ENCODE assay signal across 9 cellular contexts in genomic region chr10:119466655-119467054, GRCh38.
DNase-seq lines count a peak whose midpoint lies in the region; ATAC-seq and TF ChIP-seq lines count a peak whose summit lies in the region.
"Had no signal": no experiment of that assay in that cellular context is flagged by ENCODE, and none has a peak within 500 bp of the region (broad histone marks: within the 10 kb centered on the region; RNA-seq: fewer than 3 reads in every experiment).

No MANE protein-coding gene starts in this region.

- no peak overlapping the region for H3K23ac ChIP-seq in mesendoderm (ENCODE audit: low read length)

- TF ChIP-seq CTCF in MM.1S (IDR thresholded peaks at IDR 0.05; ENCODE audit: low read length) (no peak), A673 (conservative IDR thresholded peaks at IDR 0.05; ENCODE audit: low read depth, low read length) (no peak)

- H2BK120ac ChIP-seq in mesendoderm (ENCODE audit: low read depth, low read length): no peak overlapping the region

- no peak overlapping the region for H3K18ac ChIP-seq in mesendoderm (ENCODE audit: low read length)

- no peak overlapping the region for H3K4me3 ChIP-seq in mesendoderm (ENCODE audit: low read length)
- H3K4me3 ChIP-seq in MM.1S (ENCODE audit: low read length): no peak overlapping the region
- no peak overlapping the region for H3K4me3 ChIP-seq in A673 (ENCODE audit: low read depth, low read length, poor library complexity, severe bottlenecking)

- no peak overlapping the region for H2AK5ac ChIP-seq in mesendoderm (ENCODE audit: low read length)

- peak overlapping the region in 2 of 10 donors; percentile 22 to 53 for H3K27ac Mint-ChIP-seq in naive thymus-derived CD8-positive, alpha-beta T cell

- H3K4ac ChIP-seq in mesendoderm (ENCODE audit: low read depth, low read length): no peak overlapping the region

- peak; percentile 29 for DNase-seq in ELR (ENCODE audit: low read depth)
- peak; percentile 47 to 58 for DNase-seq in activated T-cell treated with anti-CD3 and anti-CD28 coated beads, Interleukin-2, amount 50 U/mL, for 48 hours
- no peak for DNase-seq in naive thymus-derived CD8-positive, alpha-beta T cell
- no peak for DNase-seq in mesendoderm
- DNase-seq in Right ventricle myocardium inferior (ENCODE audit: missing footprints): no peak
- DNase-seq in MM.1S: no peak
- DNase-seq in A673 (ENCODE audit: low spot score): no peak
- DNase-seq: NCI-H524 treated with DMSO at 0.1 percent for 48 hours had no signal

- H3K4me1 ChIP-seq in mesendoderm (ENCODE audit: control insufficient read depth, low read depth, low read length) (no peaks in the 10 kb centered on the region), MM.1S (ENCODE audit: low read length) (no peaks in the 10 kb centered on the region), A673 (ENCODE audit: insufficient read depth, low read length, poor library complexity, severe bottlenecking) (no peaks in the 10 kb centered on the region)

- H3F3A ChIP-seq in MM.1S (ENCODE audit: insufficient read depth, low read length): no peaks in the 10 kb centered on the region

- H3K79me2 ChIP-seq in mesendoderm (ENCODE audit: control insufficient read depth, insufficient read depth, low read length): no peaks in the 10 kb centered on the region
- H3K79me2 ChIP-seq in MM.1S (ENCODE audit: low read length): no peaks in the 10 kb centered on the region

- H3K27ac ChIP-seq in mesendoderm (ENCODE audit: low read depth, low read length) (no peak overlapping the region), MM.1S (ENCODE audit: low read length) (no peak overlapping the region), A673 (ENCODE audit: low read depth, low read length, poor library complexity, severe bottlenecking) (no peak overlapping the region)

- peak; percentile 67 for ATAC-seq in HG03439 (IDR thresholded peaks at IDR 0.05; ENCODE audit: unreplicated experiment)
- peak; percentile 71 for ATAC-seq in naive thymus-derived CD8-positive, alpha-beta T cell
- ATAC-seq in Right ventricle myocardium inferior: no peak

- H3K9ac ChIP-seq in mesendoderm (ENCODE audit: low read length): no peak overlapping the region
- no peak overlapping the region for H3K9ac ChIP-seq in MM.1S (ENCODE audit: low read length)

- peaks cover 0 to 17% (median 2%) of the 10 kb centered on the region in 9 donors for H3K9me3 Mint-ChIP-seq in naive thymus-derived CD8-positive, alpha-beta T cell

- H3K4me2 ChIP-seq in mesendoderm (ENCODE audit: low read length) (no peak overlapping the region), MM.1S (ENCODE audit: low read depth, low read length) (no peak overlapping the region)

- no peak overlapping the region for H2BK15ac ChIP-seq in mesendoderm (replicated peaks; ENCODE audit: low read depth)

- no peaks in the 10 kb centered on the region for H4K20me1 ChIP-seq in MM.1S (ENCODE audit: insufficient read depth, low read length)

- intact Hi-C loops in Right ventricle myocardium inferior (cut with DNase I) (no loop called here), A673 (cut with micrococcal nuclease; ENCODE audit: unreplicated experiment) (no loop called here)

- no peak overlapping the region for H3K4me3 Mint-ChIP-seq in naive thymus-derived CD8-positive, alpha-beta T cell

- H2BK5ac ChIP-seq in mesendoderm (ENCODE audit: low read length): no peak overlapping the region

- no peak overlapping the region for H2AFZ ChIP-seq in MM.1S (ENCODE audit: low read length)

- peaks cover 0 to 2% (median 0%) of the 10 kb centered on the region in 5 donors for H3K27me3 Mint-ChIP-seq in naive thymus-derived CD8-positive, alpha-beta T cell

- H3K9me3 ChIP-seq in MM.1S (replicated peaks; ENCODE audit: insufficient read depth, low read length) (no peaks in the 10 kb centered on the region), A673 (ENCODE audit: low read depth, low read length, poor library complexity, severe bottlenecking) (no peaks in the 10 kb centered on the region)

- H4K5ac ChIP-seq in mesendoderm (ENCODE audit: low read length): no peak overlapping the region

- POLR2A ChIA-PET in naive thymus-derived CD8-positive, alpha-beta T cell (lab: Charles Lee): interaction anchor here (1.8 kb wide), 1 partner anchor 13 kb away, joined by 5 read pairs; no protein-coding TSS in a partner anchor
- POLR2A ChIA-PET in A673 (lab: Charles Lee; ENCODE audit: low non-redundant PET): interaction anchor here (0.5 to 0.6 kb wide), 2 partner anchors 16 to 1636 kb away, joined by 3 read pairs; no protein-coding TSS in a partner anchor

- no peaks in the 10 kb centered on the region for H3K9me2 ChIP-seq in MM.1S (replicated peaks; ENCODE audit: insufficient read depth, low read length)

- H3K4me1 Mint-ChIP-seq in naive thymus-derived CD8-positive, alpha-beta T cell: peaks cover 1 to 15% (median 11%) of the 10 kb centered on the region in 4 donors

- peaks cover 0 to 13% (median 7%) of the 10 kb centered on the region in 3 donors for H3K36me3 Mint-ChIP-seq in naive thymus-derived CD8-positive, alpha-beta T cell

- no peak overlapping the region for H4K8ac ChIP-seq in mesendoderm (ENCODE audit: low read depth, low read length)

- H3K36me3 ChIP-seq in mesendoderm (ENCODE audit: control insufficient read depth, insufficient read depth, low read length) (no peaks in the 10 kb centered on the region), MM.1S (replicated peaks; ENCODE audit: insufficient read depth, low read length) (no peaks in the 10 kb centered on the region), A673 (ENCODE audit: insufficient read depth, low read length, poor library complexity, severe bottlenecking) (no peaks in the 10 kb centered on the region)

- CTCF ChIA-PET in A673 (lab: Charles Lee): no interaction called here

- no CpG with 5 or more reads among the region's 7 CpGs for WGBS in mesendoderm (ENCODE audit: extremely low coverage, insufficient coverage, low lambda C conversion rate)

- no peaks in the 10 kb centered on the region for H3K79me1 ChIP-seq in mesendoderm (ENCODE audit: low read length)

- no TSS peak for BruUV-seq in A673 (replicated peaks; lab: Mats Ljungman, UMichigan)

- H3K27me3 ChIP-seq in mesendoderm (ENCODE audit: insufficient read depth, low read length, poor library complexity): no peaks in the 10 kb centered on the region
- no peaks in the 10 kb centered on the region for H3K27me3 ChIP-seq in MM.1S (replicated peaks; ENCODE audit: insufficient read depth, low read length)
- H3K27me3 ChIP-seq in A673 (replicated peaks; ENCODE audit: insufficient read depth, low read depth, low read length, poor library complexity): peaks cover 16% of the 10 kb centered on the region

- no peak overlapping the region for H3K56ac ChIP-seq in mesendoderm (ENCODE audit: low read length)

Comparison
In these comparisons a context has a peak if more than half of its experiments do, and no peak if none do; other contexts are left out.
1. DNase-seq: peak in ELR (single experiment) and activated T-cell treated with anti-CD3 and anti-CD28 coated beads, Interleukin-2, amount 50 U/mL, for 48 hours (2 of 2); none in naive thymus-derived CD8-positive, alpha-beta T cell (0 of 10), mesendoderm (single experiment), Right ventricle myocardium inferior (single experiment), MM.1S (single experiment) and A673 (single experiment).